In the genomic region with DNA sequence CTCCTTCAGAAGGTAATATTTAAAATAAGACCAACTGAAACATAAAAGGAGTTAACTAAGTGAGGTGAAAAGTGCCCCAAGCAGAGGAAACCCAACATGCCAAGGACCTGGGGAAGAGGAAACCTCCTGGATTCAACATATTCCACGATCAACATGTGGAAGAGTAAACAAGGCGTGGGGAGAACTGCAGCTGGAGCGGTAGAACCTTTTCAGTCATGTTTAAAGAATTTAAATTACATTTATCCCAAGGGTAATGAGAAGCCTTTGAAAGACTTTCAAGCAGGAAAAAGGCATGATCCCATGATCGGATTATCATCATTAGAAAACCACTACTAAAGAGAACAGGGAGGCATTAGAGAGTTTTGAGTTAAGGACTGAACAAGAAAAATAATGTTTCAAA, we compare ENCODE assay signal across 18 cellular contexts.
"Had no signal": no experiment of that assay in that cellular context is flagged by ENCODE, and none has a peak within 500 bp of the region (broad histone marks: within the 10 kb centered on the region; RNA-seq: fewer than 3 reads in every experiment).

No MANE protein-coding gene starts in this region.

- DNase-seq: effector memory CD4-positive, alpha-beta T cell; foreskin fibroblast; glutamatergic neuron; islet precursor cell; mucosa of descending colon; naive thymus-derived CD8-positive, alpha-beta T cell; right cardiac atrium; stimulated activated CD4-positive, alpha-beta T cell treated with anti-CD3 and anti-CD28 coated beads, Interleukin-2, amount 100 ng/mL, for 24 hours; stimulated activated CD4-positive, alpha-beta T cell treated with anti-CD3 and anti-CD28 coated beads, Interleukin-4, amount 100 ng/mL, for 4 hours; stimulated activated naive B cell treated with anti-CD40 and anti-IgM and Interleukin-4, amounts not matched to agents 10 μg/mL and 1 μg/mL and 100 μg/mL, for 72 hours; stomach; substantia nigra; transverse colon had no signal

- H3K27me3 ChIP-seq: gastroesophageal sphincter, neutrophil, stomach, transverse colon had no signal

- H3K4me1 ChIP-seq: gastroesophageal sphincter, stomach, transverse colon had no signal

- H3K36me3 ChIP-seq: gastroesophageal sphincter, neutrophil, stomach, thoracic aorta, transverse colon had no signal

- H3K4me3 ChIP-seq: gastroesophageal sphincter, mucosa of descending colon, stomach, thoracic aorta, transverse colon had no signal

- ATAC-seq: esophagus mucosa; gastroesophageal sphincter; left lobe of liver; mucosa of descending colon; naive thymus-derived CD8-positive, alpha-beta T cell; right cardiac atrium; stimulated activated naive B cell treated with anti-CD40 and anti-IgM and Interleukin-4, amounts not matched to agents 10 μg/mL and 1 μg/mL and 100 μg/mL, for 72 hours had no signal

- H3K27ac ChIP-seq: gastroesophageal sphincter, neutrophil, stomach, thoracic aorta, transverse colon had no signal

- H3K9me3 ChIP-seq: mucosa of descending colon, neutrophil, thoracic aorta, transverse colon had no signal
